Comparison of ENCODE assay signal across 1 cellular context in the genomic region with DNA sequence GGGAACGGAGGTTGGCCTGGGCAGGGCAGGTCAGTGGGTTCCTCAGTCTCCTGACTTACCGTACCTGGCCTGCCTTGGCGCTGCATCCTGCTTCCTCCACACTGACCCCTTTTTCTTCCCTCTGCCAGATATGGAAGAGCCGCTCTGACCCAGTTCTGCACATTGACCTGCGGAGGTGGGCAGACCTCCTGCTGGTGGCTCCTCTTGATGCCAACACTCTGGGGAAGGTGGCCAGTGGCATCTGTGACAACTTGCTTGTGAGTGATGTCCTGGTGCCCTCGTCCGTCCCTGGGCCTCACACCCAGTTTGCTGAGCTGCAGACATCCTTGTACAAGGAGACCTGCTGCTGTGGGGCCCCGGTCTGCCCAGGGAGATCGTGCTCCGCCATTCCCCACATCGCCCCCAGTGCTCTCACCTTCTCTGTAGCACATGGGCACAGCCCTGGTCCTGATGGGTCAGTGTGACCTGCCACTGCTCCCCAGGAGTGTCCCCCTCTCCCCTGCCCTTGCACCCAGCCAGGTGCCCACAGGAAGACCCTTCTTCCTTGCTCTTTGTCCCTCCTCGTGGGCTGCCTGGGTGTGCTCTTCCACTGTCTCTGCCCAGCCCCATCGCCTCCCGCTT.
A peak's percentile ranks its signal among the peaks of the same experiment; 100 is the strongest.
TF ChIP-seq lines count a peak whose summit lies in the region.

No MANE protein-coding gene starts in this region.

TF ChIP-seq in HepG2, 621 proteins besides CTCF, POLR2A, EP300 and RAD21:
- TF ChIP-seq STAG1 (CRISPR knock-in tag; IDR thresholded peaks at IDR 0.05) (no peak), ZNF333 (CRISPR knock-in tag; IDR thresholded peaks at IDR 0.05; ENCODE audit: borderline replicate concordance) (0 out of 2 replicates have a peak, but pooled peaks have one; percentile 14), MATR3 (CRISPR knock-in tag; IDR thresholded peaks at IDR 0.05) (0 out of 2 replicates have a peak, but pooled peaks have one; percentile 54), ATF7-NPFF (CRISPR knock-in tag; IDR thresholded peaks at IDR 0.05; ENCODE audit: low read depth) (no peak), U2AF1 (optimal IDR thresholded peaks at IDR 0.05; ENCODE audit: low read depth, low read length) (peak; percentile 7), KLF12 (CRISPR knock-in tag; IDR thresholded peaks at IDR 0.05; ENCODE audit: borderline replicate concordance) (no peak), NR0B2 (CRISPR knock-in tag; IDR thresholded peaks at IDR 0.05) (0 out of 2 replicates have a peak, but pooled peaks have one; percentile 15), AGO2 (optimal IDR thresholded peaks at IDR 0.05; ENCODE audit: low read depth, low read length) (peak; percentile 6)
- TF ChIP-seq, protein P1, sequence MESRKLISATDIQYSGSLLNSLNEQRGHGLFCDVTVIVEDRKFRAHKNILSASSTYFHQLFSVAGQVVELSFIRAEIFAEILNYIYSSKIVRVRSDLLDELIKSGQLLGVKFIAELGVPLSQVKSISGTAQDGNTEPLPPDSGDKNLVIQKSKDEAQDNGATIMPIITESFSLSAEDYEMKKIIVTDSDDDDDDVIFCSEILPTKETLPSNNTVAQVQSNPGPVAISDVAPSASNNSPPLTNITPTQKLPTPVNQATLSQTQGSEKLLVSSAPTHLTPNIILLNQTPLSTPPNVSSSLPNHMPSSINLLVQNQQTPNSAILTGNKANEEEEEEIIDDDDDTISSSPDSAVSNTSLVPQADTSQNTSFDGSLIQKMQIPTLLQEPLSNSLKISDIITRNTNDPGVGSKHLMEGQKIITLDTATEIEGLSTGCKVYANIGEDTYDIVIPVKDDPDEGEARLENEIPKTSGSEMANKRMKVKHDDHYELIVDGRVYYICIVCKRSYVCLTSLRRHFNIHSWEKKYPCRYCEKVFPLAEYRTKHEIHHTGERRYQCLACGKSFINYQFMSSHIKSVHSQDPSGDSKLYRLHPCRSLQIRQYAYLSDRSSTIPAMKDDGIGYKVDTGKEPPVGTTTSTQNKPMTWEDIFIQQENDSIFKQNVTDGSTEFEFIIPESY (CRISPR knock-in tag; IDR thresholded peaks at IDR 0.05): peak; percentile 31; the same call in 1 of the 2 replicates
